In genomic region chr11:65792456-65792855, GRCh38 we compare ENCODE assay signal across 15 cellular contexts. TPM values are rescaled to one million over a fixed set of nuclear protein-coding genes. Genes with fewer than 3 reads are reported as not detected.
A peak's percentile ranks its signal among the peaks of the same experiment; 100 is the strongest.
DNase-seq lines count a peak whose midpoint lies in the region; ATAC-seq and TF ChIP-seq lines count a peak whose summit lies in the region.
"Had no signal": no experiment of that assay in that cellular context is flagged by ENCODE, and none has a peak within 500 bp of the region (broad histone marks: within the 10 kb centered on the region; RNA-seq: fewer than 3 reads in every experiment).

No MANE protein-coding gene starts in this region.

- H3K4me3 Mint-ChIP-seq in GM23338: no peak overlapping the region; the same call in 2 of the 3 replicates
- H3K4me3 Mint-ChIP-seq in activated T-helper 2 cell treated with anti-CD3 and anti-CD28 coated beads, Interferon-gamma antibody, Interleukin-2, Interleukin-4, amounts not matched to agents 10 μg/mL and 5 μg/mL and 100 μg/mL, durations not matched to agents 14 hours and 24 hours and 36 hours (ENCODE audit: low read depth): no peak overlapping the region
- H3K4me3 Mint-ChIP-seq in mesothelial cell of epicardium: no peak overlapping the region
- H3K4me3 Mint-ChIP-seq: neural crest cell had no signal

- TF ChIP-seq CTCF in GM23338 (conservative IDR thresholded peaks at IDR 0.05; ENCODE audit: low read depth in 2 of 2): no peak
- no peak for TF ChIP-seq CTCF in mesothelial cell of epicardium (IDR thresholded peaks at IDR 0.05; ENCODE audit: unreplicated experiment)
- no peak for TF ChIP-seq CTCF in upper lobe of right lung (IDR thresholded peaks at IDR 0.05)

- peaks cover 10% of the 10 kb centered on the region; the same call in 1 of the 2 replicates for H4K20me1 ChIP-seq in BLaER1
- no peaks in the 10 kb centered on the region for H4K20me1 ChIP-seq in GM23338 (replicated peaks; ENCODE audit: insufficient read depth)

- 0 out of 2 replicates have a peak, but pooled peaks cover 4% of the 10 kb centered on the region for H3F3A ChIP-seq in GM23338 (replicated peaks; ENCODE audit: low read depth)

- no peak overlapping the region for H3K4me3 ChIP-seq in BLaER1
- no peak overlapping the region for H3K4me3 ChIP-seq in GM23338
- H3K4me3 ChIP-seq in upper lobe of right lung: no peak overlapping the region
- H3K4me3 ChIP-seq: HAP-1 had no signal

- H3K36me3 ChIP-seq in BLaER1 (no peaks in the 10 kb centered on the region), GM23338 (ENCODE audit: insufficient read depth) (no peaks in the 10 kb centered on the region), upper lobe of right lung (no peaks in the 10 kb centered on the region)
- H3K36me3 ChIP-seq: HAP-1, WERI-Rb-1 had no signal

- 0 out of 2 replicates have a peak, but pooled peaks cover 2% of the 10 kb centered on the region for H3K9me2 ChIP-seq in GM23338 (ENCODE audit: insufficient read depth)

- no peak for DNase-seq in GM23338 (ENCODE audit: low spot score)
- no peak for DNase-seq in activated T-helper 2 cell treated with anti-CD3 and anti-CD28 coated beads, Interferon-gamma antibody, Interleukin-2, Interleukin-4, amounts not matched to agents 10 μg/mL and 5 μg/mL and 100 μg/mL, durations not matched to agents 14 hours and 24 hours and 36 hours (ENCODE audit: low spot score)
- no peak for DNase-seq in mesothelial cell of epicardium (ENCODE audit: low spot score in 2 of 2, unreplicated experiment in 2 of 2)
- DNase-seq in upper lobe of right lung: no peak
- DNase-seq: GF-D8, head of caudate nucleus, mesenchymal stem cell, WERI-Rb-1 had no signal

- H3K36me3 Mint-ChIP-seq in GM23338 (ENCODE audit: low read depth) (no peaks in the 10 kb centered on the region), mesothelial cell of epicardium (no peaks in the 10 kb centered on the region)
- H3K36me3 Mint-ChIP-seq in activated T-helper 2 cell treated with anti-CD3 and anti-CD28 coated beads, Interferon-gamma antibody, Interleukin-2, Interleukin-4, amounts not matched to agents 10 μg/mL and 5 μg/mL and 100 μg/mL, durations not matched to agents 14 hours and 24 hours and 36 hours (ENCODE audit: low read depth): peaks cover 3% of the 10 kb centered on the region

- peaks cover 43% of the 10 kb centered on the region for H3K4me1 Mint-ChIP-seq in GM23338
- peaks cover 24% of the 10 kb centered on the region for H3K4me1 Mint-ChIP-seq in activated T-helper 2 cell treated with anti-CD3 and anti-CD28 coated beads, Interferon-gamma antibody, Interleukin-2, Interleukin-4, amounts not matched to agents 10 μg/mL and 5 μg/mL and 100 μg/mL, durations not matched to agents 14 hours and 24 hours and 36 hours (ENCODE audit: low read depth)
- peaks cover 16% of the 10 kb centered on the region for H3K4me1 Mint-ChIP-seq in mesothelial cell of epicardium

- intact Hi-C loops in activated T-helper 2 cell treated with anti-CD3 and anti-CD28 coated beads, Interferon-gamma antibody, Interleukin-2, Interleukin-4, amounts not matched to agents 10 μg/mL and 5 μg/mL and 100 μg/mL, durations not matched to agents 14 hours and 24 hours and 36 hours (cut with micrococcal nuclease): no loop called here
- intact Hi-C loops in upper lobe of right lung (cut with DNase I): no loop called here

- H3K4me2 ChIP-seq in BLaER1 (peak overlapping the region; percentile 79), GM23338 (no peak overlapping the region)

- no peaks in the 10 kb centered on the region; the same call in 1 of the 2 replicates for H3K79me2 ChIP-seq in GM23338 (replicated peaks; ENCODE audit: insufficient read depth)

- ATAC-seq in GM23338 (no peak), HG03139 (IDR thresholded peaks at IDR 0.05; ENCODE audit: unreplicated experiment) (no peak), GM21423 (IDR thresholded peaks at IDR 0.05; ENCODE audit: unreplicated experiment) (no peak), HG02798 (IDR thresholded peaks at IDR 0.05; ENCODE audit: poor library complexity, unreplicated experiment) (no peak), upper lobe of right lung (no peak)

- H3K27me3 ChIP-seq in BLaER1 (peaks cover 29% of the 10 kb centered on the region), GM23338 (ENCODE audit: insufficient read depth) (peaks cover 17% of the 10 kb centered on the region), upper lobe of right lung (peaks cover 16% of the 10 kb centered on the region)
- H3K27me3 ChIP-seq: Peyer's patch had no signal

- H3K9me3 Mint-ChIP-seq in GM23338 (no peaks in the 10 kb centered on the region), mesothelial cell of epicardium (no peaks in the 10 kb centered on the region)
- H3K9me3 Mint-ChIP-seq in activated T-helper 2 cell treated with anti-CD3 and anti-CD28 coated beads, Interferon-gamma antibody, Interleukin-2, Interleukin-4, amounts not matched to agents 10 μg/mL and 5 μg/mL and 100 μg/mL, durations not matched to agents 14 hours and 24 hours and 36 hours: no peaks in the 10 kb centered on the region
- H3K9me3 Mint-ChIP-seq: neural crest cell had no signal

- H3K27ac ChIP-seq in BLaER1 (no peak overlapping the region), GM23338 (ENCODE audit: low read depth) (no peak overlapping the region), upper lobe of right lung (no peak overlapping the region)
- H3K27ac ChIP-seq: WERI-Rb-1 had no signal

- H3K4me1 ChIP-seq in BLaER1 (peaks cover 52% of the 10 kb centered on the region), GM23338 (ENCODE audit: insufficient read depth) (peaks cover 23% of the 10 kb centered on the region), upper lobe of right lung (peaks cover 5% of the 10 kb centered on the region)
- H3K4me1 ChIP-seq: HAP-1 had no signal

- H3K27me3 Mint-ChIP-seq in GM23338 (ENCODE audit: insufficient read depth, low read depth, poor library complexity): peaks cover 21% of the 10 kb centered on the region
- peaks cover 19% of the 10 kb centered on the region for H3K27me3 Mint-ChIP-seq in activated T-helper 2 cell treated with anti-CD3 and anti-CD28 coated beads, Interferon-gamma antibody, Interleukin-2, Interleukin-4, amounts not matched to agents 10 μg/mL and 5 μg/mL and 100 μg/mL, durations not matched to agents 14 hours and 24 hours and 36 hours (ENCODE audit: low read depth)
- peaks cover 28% of the 10 kb centered on the region for H3K27me3 Mint-ChIP-seq in mesothelial cell of epicardium (ENCODE audit: low read depth)

- no peak overlapping the region for H2AFZ ChIP-seq in GM23338

- H3K27ac Mint-ChIP-seq in GM23338 (peak overlapping the region; percentile 68; the same call in 1 of the 2 replicates), mesothelial cell of epicardium (peak overlapping the region; percentile 57)
- H3K27ac Mint-ChIP-seq in activated T-helper 2 cell treated with anti-CD3 and anti-CD28 coated beads, Interferon-gamma antibody, Interleukin-2, Interleukin-4, amounts not matched to agents 10 μg/mL and 5 μg/mL and 100 μg/mL, durations not matched to agents 14 hours and 24 hours and 36 hours: peak overlapping the region; percentile 58

- no peak overlapping the region for H3K9ac ChIP-seq in BLaER1

- H3K9me3 ChIP-seq in BLaER1 (no peaks in the 10 kb centered on the region), upper lobe of right lung (no peaks in the 10 kb centered on the region)
- H3K9me3 ChIP-seq: HAP-1, Peyer's patch had no signal

TF ChIP-seq in GM23338, 12 proteins besides CTCF, POLR2A, EP300 and RAD21 (continues in another document):
- TF ChIP-seq NANOG (IDR thresholded peaks at IDR 0.05; ENCODE audit: borderline replicate concordance): no peak
- TF ChIP-seq, protein P1, sequence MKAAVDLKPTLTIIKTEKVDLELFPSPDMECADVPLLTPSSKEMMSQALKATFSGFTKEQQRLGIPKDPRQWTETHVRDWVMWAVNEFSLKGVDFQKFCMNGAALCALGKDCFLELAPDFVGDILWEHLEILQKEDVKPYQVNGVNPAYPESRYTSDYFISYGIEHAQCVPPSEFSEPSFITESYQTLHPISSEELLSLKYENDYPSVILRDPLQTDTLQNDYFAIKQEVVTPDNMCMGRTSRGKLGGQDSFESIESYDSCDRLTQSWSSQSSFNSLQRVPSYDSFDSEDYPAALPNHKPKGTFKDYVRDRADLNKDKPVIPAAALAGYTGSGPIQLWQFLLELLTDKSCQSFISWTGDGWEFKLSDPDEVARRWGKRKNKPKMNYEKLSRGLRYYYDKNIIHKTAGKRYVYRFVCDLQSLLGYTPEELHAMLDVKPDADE (IDR thresholded peaks at IDR 0.05): no peak
- no peak for TF ChIP-seq JUNB (IDR thresholded peaks at IDR 0.05; ENCODE audit: unreplicated experiment)
- TF ChIP-seq STAT1 (IDR thresholded peaks at IDR 0.05; ENCODE audit: unreplicated experiment): no peak
- TF ChIP-seq EZH2phosphoT487 (IDR thresholded peaks at IDR 0.05; ENCODE audit: unreplicated experiment): no peak
- no peak for TF ChIP-seq ZNF331 (CRISPR knock-in tag; IDR thresholded peaks at IDR 0.05; ENCODE audit: low read depth)
- TF ChIP-seq EZH2 (IDR thresholded peaks at IDR 0.05; ENCODE audit: low read depth, unreplicated experiment): no peak

RNA-seq across cellular contexts. Expression of gene OVOL1, which starts 5.6 kb away (rescaled TPM):
- total RNA-seq in GM23338 (2014; rRNA removed; shearing (Covaris generic)): 3.3 and 5.1 TPM in 2 replicates
- 1.4 and 1.5 TPM in 2 replicates for polyA plus RNA-seq in GM23338 (2016; fragmentation: Nextera tagmentation; extraction: Ambion mirVana)
- 0.16 TPM in 2 replicates for total RNA-seq in activated T-helper 2 cell treated with anti-CD3 and anti-CD28 coated beads, Interferon-gamma antibody, Interleukin-2, Interleukin-4, amounts not matched to agents 10 μg/mL and 5 μg/mL and 100 μg/mL, durations not matched to agents 14 hours and 24 hours and 36 hours
- total RNA-seq in mesothelial cell of epicardium (3.9 to 4.7 TPM (median 4.3 TPM) in 3 replicates), upper lobe of right lung (2.7 TPM)
- total RNA-seq: neural crest cell had no signal

RNA-seq across cellular contexts. Expression of gene AP5B1, which starts 11.7 kb away (rescaled TPM):
- 12.5 and 16.1 TPM in 2 replicates for total RNA-seq in GM23338 (2014; rRNA removed; shearing (Covaris generic))
- polyA plus RNA-seq in GM23338 (2016; fragmentation: Nextera tagmentation; extraction: Ambion mirVana): 3.1 TPM in 2 replicates
- 24.6 and 24.9 TPM in 2 replicates for total RNA-seq in activated T-helper 2 cell treated with anti-CD3 and anti-CD28 coated beads, Interferon-gamma antibody, Interleukin-2, Interleukin-4, amounts not matched to agents 10 μg/mL and 5 μg/mL and 100 μg/mL, durations not matched to agents 14 hours and 24 hours and 36 hours
- 23.3 to 24.9 TPM (median 24.3 TPM) in 3 replicates for total RNA-seq in mesothelial cell of epicardium
- 35.6 TPM for total RNA-seq in upper lobe of right lung

RNA-seq across cellular contexts. Expression of gene SNX32, which starts 41.3 kb away (rescaled TPM):
- total RNA-seq in GM23338 (2014; rRNA removed; shearing (Covaris generic)): 0.49 TPM in 1 of 2 replicates, not detected in the other
- 1.2 and 2.4 TPM in 2 replicates for polyA plus RNA-seq in GM23338 (2016; fragmentation: Nextera tagmentation; extraction: Ambion mirVana)
- 0.64 and 0.96 TPM in 2 replicates for total RNA-seq in activated T-helper 2 cell treated with anti-CD3 and anti-CD28 coated beads, Interferon-gamma antibody, Interleukin-2, Interleukin-4, amounts not matched to agents 10 μg/mL and 5 μg/mL and 100 μg/mL, durations not matched to agents 14 hours and 24 hours and 36 hours
- total RNA-seq in mesothelial cell of epicardium (6.8 to 10.7 TPM (median 7.5 TPM) in 3 replicates), upper lobe of right lung (not detected)
